Comparison of ENCODE assay signal across 8 cellular contexts in genomic region chr12:118404876-118405521, GRCh38. TPM values are rescaled to one million over a fixed set of nuclear protein-coding genes. Genes with fewer than 3 reads are reported as not detected.
DNase-seq lines count a peak whose midpoint lies in the region; ATAC-seq and TF ChIP-seq lines count a peak whose summit lies in the region.

No MANE protein-coding gene starts in this region.

- no peak overlapping the region for H3K27ac ChIP-seq in SJCRH30

- DNase-seq in GM10248 (ENCODE audit: extremely low spot score) (peak; percentile 43), KBM-7 (peak; percentile 77), SJCRH30 (peak; percentile 39 to 72), glomerular visceral epithelial cell (ENCODE audit: extremely low spot score) (peak; percentile 38), pulmonary artery endothelial cell (ENCODE audit: low read depth, low spot score) (peak; percentile 19)
- peak; percentile 9 for DNase-seq in activated gamma-delta T cell treated with anti-CD3 and anti-CD28 coated beads, Interleukin-2, amount 50 U/mL, for 16 hours (ENCODE audit: low read depth)

- ATAC-seq in HG02623 (IDR thresholded peaks at IDR 0.05; ENCODE audit: unreplicated experiment) (no peak), HG02571 (IDR thresholded peaks at IDR 0.05; ENCODE audit: unreplicated experiment) (no peak)

- no peaks in the 10 kb centered on the region for H3K27me3 ChIP-seq in SJCRH30

- no peaks in the 10 kb centered on the region for H3K4me1 ChIP-seq in SJCRH30

- POLR2A ChIA-PET in GM10248 (lab: Yijun Ruan, JAX): no interaction called here

- peaks cover 10% of the 10 kb centered on the region for H3K36me3 ChIP-seq in SJCRH30

- in situ Hi-C loops in KBM-7 (cut with MboI; ENCODE audit: low pct_unique_long_range_greater_than_20kb, low sequenced_read_pairs): no loop called here

- H3K4me3 ChIP-seq in SJCRH30: no peak overlapping the region

- peak; percentile 83 for TF ChIP-seq CTCF in GM10248 (IDR thresholded peaks at IDR 0.05; ENCODE audit: control extremely low read depth, extremely low read depth, low read depth, missing control alignments)

- CTCF ChIA-PET in GM10248 (lab: Yijun Ruan, JAX): interaction anchor here (0.7 to 5.3 kb wide), 16 partner anchors 8 to 1140 kb away, joined by 3 to 36 read pairs (median 3); no protein-coding TSS in a partner anchor

- H3K9me3 ChIP-seq in SJCRH30 (replicated peaks): no peaks in the 10 kb centered on the region

RNA-seq across cellular contexts. Expression of gene SUDS3, which starts 28.6 kb away (rescaled TPM):
- 42.9 and 43.6 TPM in 2 replicates for total RNA-seq in SJCRH30 (2014; rRNA removed; shearing (Covaris generic))
- 33.0 and 34.6 TPM in 2 replicates for total RNA-seq in pulmonary artery endothelial cell

RNA-seq across cellular contexts. Expression of gene TAOK3, which starts 32.3 kb away (rescaled TPM):
- total RNA-seq in SJCRH30 (2014; rRNA removed; shearing (Covaris generic)): 11.2 and 11.6 TPM in 2 replicates
- 31.4 and 38.9 TPM in 2 replicates for total RNA-seq in pulmonary artery endothelial cell

Comparison
In these comparisons a context has a peak if more than half of its experiments do, and no peak if none do; other contexts are left out.
1. DNase-seq: peak in every context shown above with its lines; median percentile 77 in KBM-7; 56 in SJCRH30; 43 in GM10248; 38 in glomerular visceral epithelial cell; 19 in pulmonary artery endothelial cell; 9 in activated gamma-delta T cell treated with anti-CD3 and anti-CD28 coated beads, Interleukin-2, amount 50 U/mL, for 16 hours.